In the genomic region with DNA sequence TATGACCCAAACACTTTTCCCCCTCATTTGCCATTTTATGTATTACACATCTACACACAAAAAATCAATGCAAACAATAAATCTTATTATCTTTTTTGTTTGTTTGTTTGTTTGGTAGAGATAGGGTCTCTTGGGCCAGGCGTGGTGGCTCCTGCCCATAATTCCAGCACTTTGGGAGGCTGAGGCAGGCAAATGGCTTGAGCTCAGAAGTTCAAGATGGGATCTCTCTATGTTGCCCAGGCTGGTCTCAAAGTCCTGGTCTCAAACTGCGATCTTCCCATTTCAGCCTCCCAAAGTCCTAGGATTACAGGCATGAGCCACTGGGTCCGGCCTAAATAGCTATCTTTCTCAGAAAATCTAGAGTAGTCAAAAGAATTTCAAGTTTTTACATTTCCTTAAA, we compare ENCODE assay signal across 19 cellular contexts.
"Had no signal": no experiment of that assay in that cellular context is flagged by ENCODE, and none has a peak within 500 bp of the region (broad histone marks: within the 10 kb centered on the region; RNA-seq: fewer than 3 reads in every experiment).

No MANE protein-coding gene starts in this region.

- H3K9me3 ChIP-seq: breast epithelium, mucosa of descending colon, psoas muscle, sigmoid colon had no signal

- H3K36me3 ChIP-seq: breast epithelium, sigmoid colon had no signal

- FAIRE-seq: endometrium had no signal

- DNase-seq: activated CD4-positive, CD25-positive, alpha-beta regulatory T cell; activated CD8-positive, alpha-beta memory T cell treated with anti-CD3 and anti-CD28 coated beads, Interleukin-2, amount 10 ng/mL, durations not matched to agents 7 days and 5 days; activated effector memory CD4-positive, alpha-beta T cell treated with anti-CD3 and anti-CD28 coated beads, Interleukin-2, amount 50 U/mL, for 16 hours; activated naive CD8-positive, alpha-beta T cell treated with anti-CD3 and anti-CD28 coated beads, Interleukin-2, amount 10 ng/mL, durations not matched to agents 7 days and 5 days; activated T-cell treated with anti-CD3 and anti-CD28 coated beads, Interleukin-2, amount 50 U/mL, for 4 hours; aorta; left colon; mucosa of descending colon; naive thymus-derived CD8-positive, alpha-beta T cell; nucleus accumbens; psoas muscle; sigmoid colon; stimulated activated CD4-positive, alpha-beta T cell treated with anti-CD3 and anti-CD28 coated beads, Interleukin-4, amount 100 ng/mL, for 1 hour; stimulated activated CD8-positive, alpha-beta memory T cell treated with anti-CD3 and anti-CD28 coated beads, Interleukin-4, amount 100 ng/mL, for 48 hours; stimulated activated naive CD8-positive, alpha-beta T cell treated with anti-CD3 and anti-CD28 coated beads, Interleukin-15, Interleukin-2, amounts not matched to agents 100 U/mL and 50 U/mL, for 24 hours had no signal

- H3K4me3 ChIP-seq: lung, mucosa of descending colon had no signal

- H3K27me3 ChIP-seq: breast epithelium, sigmoid colon had no signal

- ATAC-seq: activated CD8-positive, alpha-beta memory T cell treated with anti-CD3 and anti-CD28 coated beads, Interleukin-2, amount 10 ng/mL, durations not matched to agents 7 days and 5 days; activated T-cell treated with anti-CD3 and anti-CD28 coated beads, Interleukin-2, amount 50 U/mL, for 4 hours; esophagus mucosa; left colon; mucosa of descending colon; naive thymus-derived CD8-positive, alpha-beta T cell; stimulated activated naive CD8-positive, alpha-beta T cell treated with anti-CD3 and anti-CD28 coated beads, Interleukin-15, Interleukin-2, amounts not matched to agents 100 U/mL and 50 U/mL, for 24 hours had no signal
